14 cellular contexts compared by ENCODE assay signal in the genomic region with DNA sequence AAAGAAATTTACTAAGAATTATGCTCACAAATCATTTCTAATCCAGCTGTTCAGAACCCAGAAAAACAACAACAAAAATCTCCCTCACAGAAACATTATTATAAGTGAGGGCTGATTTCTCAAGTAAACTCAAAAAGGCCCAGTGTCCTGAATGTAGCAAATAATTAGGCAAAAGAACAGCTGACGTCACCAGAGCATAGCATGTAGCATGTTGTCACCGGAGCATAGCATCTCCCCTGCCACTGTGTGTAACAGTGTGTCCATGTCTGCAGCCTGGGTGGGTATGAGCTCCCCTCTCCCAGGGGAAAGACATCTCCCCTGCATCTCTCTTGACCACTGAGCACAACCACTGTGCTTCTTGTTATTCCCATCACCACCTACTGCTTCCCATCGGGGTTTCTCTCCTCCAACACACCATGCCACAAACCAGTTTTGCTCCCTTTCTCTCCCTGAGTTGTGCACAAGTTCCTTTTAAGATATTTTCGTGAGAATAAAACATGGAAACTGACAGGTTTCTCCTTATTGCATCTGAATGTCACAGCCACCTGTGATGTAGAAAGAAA.
"Had no signal": no experiment of that assay in that cellular context is flagged by ENCODE, and none has a peak within 500 bp of the region (broad histone marks: within the 10 kb centered on the region; RNA-seq: fewer than 3 reads in every experiment).

No MANE protein-coding gene starts in this region.

- H3K27me3 Mint-ChIP-seq: dendritic cell treated with granulocyte-macrophage colony-stimulating factor and Interleukin-4, amounts not matched to agents 40 ng/mL and 50 ng/mL, for 4 days; type B pancreatic cell had no signal

- H3K27ac Mint-ChIP-seq: activated T-helper 2 cell treated with anti-CD3 and anti-CD28 coated beads, Interferon-gamma antibody, Interleukin-2, Interleukin-4, amounts not matched to agents 10 μg/mL and 5 μg/mL and 100 μg/mL, durations not matched to agents 14 hours and 24 hours and 36 hours; dendritic cell treated with granulocyte-macrophage colony-stimulating factor and Interleukin-4, amounts not matched to agents 40 ng/mL and 50 ng/mL, for 4 days; stimulated activated naive CD8-positive, alpha-beta T cell treated with anti-CD3 and anti-CD28 coated beads, Interleukin-15, amount 100 ng/mL, for 72 hours; T-helper 1 cell treated with Interleukin-12 subunit alpha and Interleukin-12 subunit beta and Interleukin-4 antibody, amounts not matched to agents 30 μg/mL and 1 μg/mL, for 36 hours; type B pancreatic cell had no signal

- H3K36me3 ChIP-seq: left ventricle myocardium inferior had no signal

- H3K9me3 ChIP-seq: body of pancreas had no signal

- H3K27ac ChIP-seq: body of pancreas, left ventricle myocardium inferior, skin epidermis had no signal

- H3K27me3 ChIP-seq: body of pancreas had no signal

- H3K4me3 ChIP-seq: body of pancreas, left ventricle myocardium inferior, skin epidermis had no signal

- DNase-seq: activated CD4-positive, alpha-beta T cell treated with anti-CD3 and anti-CD28 coated beads, Interleukin-2, amount 50 U/mL, for 1 hour; activated CD4-positive, CD25-positive, alpha-beta regulatory T cell; activated naive CD4-positive, alpha-beta T cell treated with anti-CD3 and anti-CD28 coated beads, Interleukin-2, amount 50 U/mL, for 16 hours; activated T-cell treated with anti-CD3 and anti-CD28 coated beads for 4 hours; body of pancreas; left ventricle myocardium inferior; mesenchymal stem cell; stimulated activated CD4-positive, alpha-beta T cell treated with anti-CD3 and anti-CD28 coated beads, Interleukin-4, amount 100 ng/mL, for 4 hours; stimulated activated naive CD8-positive, alpha-beta T cell treated with anti-CD3 and anti-CD28 coated beads, Interleukin-15, amount 100 ng/mL, for 72 hours had no signal

- H3K4me3 Mint-ChIP-seq: dendritic cell treated with granulocyte-macrophage colony-stimulating factor and Interleukin-4, amounts not matched to agents 40 ng/mL and 50 ng/mL, for 4 days; stimulated activated naive CD8-positive, alpha-beta T cell treated with anti-CD3 and anti-CD28 coated beads, Interleukin-15, amount 100 ng/mL, for 72 hours; T-helper 1 cell treated with Interleukin-12 subunit alpha and Interleukin-12 subunit beta and Interleukin-4 antibody, amounts not matched to agents 30 μg/mL and 1 μg/mL, for 36 hours; type B pancreatic cell had no signal

- H3K4me1 Mint-ChIP-seq: stimulated activated naive CD8-positive, alpha-beta T cell treated with anti-CD3 and anti-CD28 coated beads, Interleukin-15, amount 100 ng/mL, for 72 hours had no signal

- H3K9me3 Mint-ChIP-seq: activated T-helper 2 cell treated with anti-CD3 and anti-CD28 coated beads, Interferon-gamma antibody, Interleukin-2, Interleukin-4, amounts not matched to agents 10 μg/mL and 5 μg/mL and 100 μg/mL, durations not matched to agents 14 hours and 24 hours and 36 hours; dendritic cell treated with granulocyte-macrophage colony-stimulating factor and Interleukin-4, amounts not matched to agents 40 ng/mL and 50 ng/mL, for 4 days; T-helper 1 cell treated with Interleukin-12 subunit alpha and Interleukin-12 subunit beta and Interleukin-4 antibody, amounts not matched to agents 30 μg/mL and 1 μg/mL, for 36 hours had no signal
